ENCODE assay signal across 14 cellular contexts in the genomic region with DNA sequence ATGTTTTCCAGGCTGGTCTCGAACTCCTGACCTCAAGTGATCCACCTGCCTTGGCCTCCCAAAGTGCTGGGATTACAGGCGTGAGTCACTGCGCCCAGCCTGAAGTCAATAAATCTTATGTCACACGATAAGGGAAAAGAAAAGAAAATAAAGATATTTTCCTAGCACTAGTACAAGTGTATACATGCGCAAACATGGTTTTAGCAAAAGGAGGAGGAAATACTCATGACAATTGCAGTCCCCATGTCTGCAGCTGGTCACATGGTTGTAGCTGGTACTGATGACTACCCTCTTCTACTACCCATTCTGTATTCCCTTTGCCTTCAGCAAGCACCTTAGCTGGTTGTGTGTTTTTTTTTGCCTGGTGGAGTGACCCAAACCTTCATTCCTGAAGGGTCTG. TPM values are rescaled to one million over a fixed set of nuclear protein-coding genes. Genes with fewer than 3 reads are reported as not detected.
"Had no signal": no experiment of that assay in that cellular context is flagged by ENCODE, and none has a peak within 500 bp of the region (broad histone marks: within the 10 kb centered on the region; RNA-seq: fewer than 3 reads in every experiment).

No MANE protein-coding gene starts in this region.

RNA-seq across cellular contexts. Expression of a gene that starts 23.6 kb away (rescaled TPM):
- total RNA-seq: activated B cell treated with CpG ODN at 0.5 μM for 24 hours; activated CD4-positive, alpha-beta memory T cell treated with anti-CD3 and anti-CD28 coated beads for 36 hours; activated CD4-positive, alpha-beta memory T cell treated with anti-CD3 and anti-CD28 coated beads, Interleukin-2, amount 10 ng/mL, durations not matched to agents 7 days and 5 days; activated CD4-positive, alpha-beta T cell treated with anti-CD3 and anti-CD28 coated beads for 36 hours; activated CD4-positive, alpha-beta T cell treated with anti-CD3 and anti-CD28 coated beads, Interleukin-2, amount 10 ng/mL, durations not matched to agents 24 days and 14 days; activated CD4-positive, alpha-beta T cell treated with anti-CD3 and anti-CD28 coated beads, Interleukin-2, amount 10 ng/mL, durations not matched to agents 7 days and 5 days; activated CD8-positive, alpha-beta memory T cell treated with anti-CD3 and anti-CD28 coated beads for 36 hours; activated CD8-positive, alpha-beta memory T cell treated with anti-CD3 and anti-CD28 coated beads, Interleukin-2, amount 10 ng/mL, durations not matched to agents 7 days and 5 days; activated CD8-positive, alpha-beta T cell treated with anti-CD3 and anti-CD28 coated beads for 36 hours; activated CD8-positive, alpha-beta T cell treated with anti-CD3 and anti-CD28 coated beads, Interleukin-2, amount 10 ng/mL, durations not matched to agents 7 days and 5 days; T-helper 1 cell treated with Interleukin-12 subunit alpha and Interleukin-12 subunit beta and Interleukin-4 antibody, amounts not matched to agents 30 ng/mL and 1 ng/mL, for 36 hours; T-helper 17 cell; T-helper 2 cell treated with Interferon-gamma antibody and Interleukin-4, amounts not matched to agents 100 ng/mL and 5 ng/mL, for 36 hours had no signal

RNA-seq across cellular contexts. Expression of a gene that starts 44.2 kb away (rescaled TPM):
- total RNA-seq: activated B cell treated with CpG ODN at 0.5 μM for 24 hours; activated CD4-positive, alpha-beta memory T cell treated with anti-CD3 and anti-CD28 coated beads for 36 hours; activated CD4-positive, alpha-beta memory T cell treated with anti-CD3 and anti-CD28 coated beads, Interleukin-2, amount 10 ng/mL, durations not matched to agents 7 days and 5 days; activated CD4-positive, alpha-beta T cell treated with anti-CD3 and anti-CD28 coated beads for 36 hours; activated CD4-positive, alpha-beta T cell treated with anti-CD3 and anti-CD28 coated beads, Interleukin-2, amount 10 ng/mL, durations not matched to agents 24 days and 14 days; activated CD4-positive, alpha-beta T cell treated with anti-CD3 and anti-CD28 coated beads, Interleukin-2, amount 10 ng/mL, durations not matched to agents 7 days and 5 days; activated CD8-positive, alpha-beta memory T cell treated with anti-CD3 and anti-CD28 coated beads for 36 hours; activated CD8-positive, alpha-beta memory T cell treated with anti-CD3 and anti-CD28 coated beads, Interleukin-2, amount 10 ng/mL, durations not matched to agents 7 days and 5 days; activated CD8-positive, alpha-beta T cell treated with anti-CD3 and anti-CD28 coated beads for 36 hours; activated CD8-positive, alpha-beta T cell treated with anti-CD3 and anti-CD28 coated beads, Interleukin-2, amount 10 ng/mL, durations not matched to agents 7 days and 5 days; T-cell; T-helper 1 cell treated with Interleukin-12 subunit alpha and Interleukin-12 subunit beta and Interleukin-4 antibody, amounts not matched to agents 30 ng/mL and 1 ng/mL, for 36 hours; T-helper 17 cell; T-helper 2 cell treated with Interferon-gamma antibody and Interleukin-4, amounts not matched to agents 100 ng/mL and 5 ng/mL, for 36 hours had no signal
